In the genomic region with DNA sequence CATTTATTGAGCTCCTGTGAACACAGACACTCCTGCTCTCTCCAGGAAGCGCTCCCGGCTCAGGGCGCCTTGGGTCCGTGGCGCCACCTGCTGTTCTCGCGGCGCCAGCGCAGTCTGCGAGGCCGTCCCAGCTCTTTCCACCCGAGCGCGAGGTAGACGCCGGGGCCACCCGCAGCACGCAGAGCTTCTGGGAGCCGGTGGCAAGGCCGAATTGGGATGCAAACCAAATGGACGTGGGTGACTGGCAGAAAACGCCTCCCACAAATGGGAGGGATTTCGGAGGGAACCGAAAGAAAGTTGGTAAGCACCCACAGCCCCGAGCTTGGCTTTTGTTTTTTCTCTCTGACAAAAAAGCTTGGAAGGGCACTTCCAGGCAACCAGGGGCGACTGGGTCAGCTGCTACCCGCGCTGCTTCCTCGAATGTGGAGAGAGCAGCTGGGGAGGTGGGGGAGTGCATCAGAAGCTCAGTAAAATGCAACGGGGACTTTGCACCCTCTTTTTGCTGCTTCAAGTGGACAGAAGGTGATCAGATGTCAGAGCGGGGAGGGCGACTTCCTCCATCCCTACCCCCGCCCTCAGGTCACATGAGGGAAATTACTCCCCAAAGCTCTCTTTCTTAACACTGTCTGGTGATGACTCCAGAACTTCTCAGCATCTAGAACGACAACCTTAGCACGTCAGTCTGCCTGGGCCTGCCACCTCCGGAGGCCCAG, we compare ENCODE assay signal across 8 cellular contexts. TPM values are rescaled to one million over a fixed set of nuclear protein-coding genes. Genes with fewer than 3 reads are reported as not detected.
DNase-seq lines count a peak whose midpoint lies in the region; ATAC-seq and TF ChIP-seq lines count a peak whose summit lies in the region.

No MANE protein-coding gene starts in this region.

- H3K4me3 ChIP-seq in BLaER1 (peak overlapping the region; percentile 62), lower lobe of right lung (peak overlapping the region; percentile 56)

- H3K4me2 ChIP-seq in BLaER1, result peak overlapping the region; percentile 95

- peaks cover 3% of the 10 kb centered on the region for H3K27me3 Mint-ChIP-seq in activated CD4-positive, alpha-beta memory T cell treated with anti-CD3 and anti-CD28 coated beads for 36 hours

- CTCF ChIA-PET in activated CD4-positive, alpha-beta memory T cell treated with anti-CD3 and anti-CD28 coated beads for 36 hours (lab: Charles Lee), result interaction anchor here (0.6 to 3.3 kb wide), 88 partner anchors 10 to 1482 kb away, joined by 3 to 121 read pairs (median 4); a partner anchor contains a TSS

- H3K4me1 ChIP-seq in BLaER1 (peaks cover 47% of the 10 kb centered on the region), lower lobe of right lung (peaks cover 45% of the 10 kb centered on the region)

- H3K27ac ChIP-seq in BLaER1 (peak overlapping the region; percentile 66), lower lobe of right lung (peak overlapping the region; percentile 76)

- ATAC-seq in GM19043 (IDR thresholded peaks at IDR 0.05; ENCODE audit: low read depth, unreplicated experiment) (peak; percentile 92), HG03432 (IDR thresholded peaks at IDR 0.05; ENCODE audit: unreplicated experiment) (peak; percentile 99), lower lobe of right lung (peak; percentile 97 to 98)

- H4K20me1 ChIP-seq in BLaER1, result no peaks in the 10 kb centered on the region

- H3K4me1 Mint-ChIP-seq in activated CD4-positive, alpha-beta memory T cell treated with anti-CD3 and anti-CD28 coated beads for 36 hours (ENCODE audit: low read depth), result peaks cover 15% of the 10 kb centered on the region

- H3K27me3 ChIP-seq in BLaER1 (no peaks in the 10 kb centered on the region), lower lobe of right lung (ENCODE audit: low read depth) (no peaks in the 10 kb centered on the region)

- H3K36me3 Mint-ChIP-seq in activated CD4-positive, alpha-beta memory T cell treated with anti-CD3 and anti-CD28 coated beads for 36 hours, result no peaks in the 10 kb centered on the region

- H3K36me3 ChIP-seq in BLaER1 (no peaks in the 10 kb centered on the region), lower lobe of right lung (no peaks in the 10 kb centered on the region)

- H3K9me3 ChIP-seq in BLaER1 (no peaks in the 10 kb centered on the region), lower lobe of right lung (no peaks in the 10 kb centered on the region)

- TF ChIP-seq CTCF in lower lobe of right lung (IDR thresholded peaks at IDR 0.05), result peak; percentile 99

- intact Hi-C loops in activated CD4-positive, alpha-beta memory T cell treated with anti-CD3 and anti-CD28 coated beads for 36 hours (cut with micrococcal nuclease), result loop anchor here (1.0 to 2.0 kb wide), 5 partner anchors 10 to 391 kb away; no protein-coding TSS in a partner anchor
- intact Hi-C loops in lower lobe of right lung (cut with DNase I), result loop anchor here (10.0 kb wide), 1 partner anchor 269 kb away; no protein-coding TSS in a partner anchor

- peak overlapping the region; percentile 73 for H3K9ac ChIP-seq in BLaER1

- POLR2A ChIA-PET in activated CD4-positive, alpha-beta memory T cell treated with anti-CD3 and anti-CD28 coated beads for 36 hours (lab: Charles Lee), result interaction anchor here (0.6 to 2.0 kb wide), 13 partner anchors 11 to 269 kb away, joined by 3 to 9 read pairs (median 3); a partner anchor contains a TSS

- H3K4me3 Mint-ChIP-seq in activated CD4-positive, alpha-beta memory T cell treated with anti-CD3 and anti-CD28 coated beads for 36 hours, result peak overlapping the region; percentile 71

- peak overlapping the region; percentile 45 for H3K27ac Mint-ChIP-seq in activated CD4-positive, alpha-beta memory T cell treated with anti-CD3 and anti-CD28 coated beads for 36 hours

- DNase-seq in NCI-H526 treated with DMSO at 0.1 percent for 48 hours (lab: John Stamatoyannopoulos, UW) (peak; percentile 34), ecto neural progenitor cell (ENCODE audit: low spot score) (peak; percentile 89), lower lobe of right lung (peak; percentile 92)
- peak; percentile 89 for DNase-seq in activated CD4-positive, alpha-beta memory T cell treated with anti-CD3 and anti-CD28 coated beads for 36 hours
- DNase-seq in stimulated activated CD4-positive, alpha-beta T cell treated with anti-CD3 and anti-CD28 coated beads, TNF-alpha, amount 100 ng/mL, for 1 hour (ENCODE audit: low read depth in 3 of 3, low spot score in 1 of 3), result peak; percentile 50 to 80 (median 70)

- H3K9me3 Mint-ChIP-seq in activated CD4-positive, alpha-beta memory T cell treated with anti-CD3 and anti-CD28 coated beads for 36 hours, result no peaks in the 10 kb centered on the region

RNA-seq across cellular contexts. Expression of a gene that starts 13.5 kb away (rescaled TPM):
- 10 to 100 TPM; 50.8 to 56.8 TPM for total RNA-seq in activated CD4-positive, alpha-beta memory T cell treated with anti-CD3 and anti-CD28 coated beads for 36 hours
- total RNA-seq in lower lobe of right lung, result 64.9 TPM

Comparison
In these comparisons a context has a peak if more than half of its experiments do, and no peak if none do; other contexts are left out.
1. Peak in every context shown above with its lines: DNase-seq, ATAC-seq, H3K4me3 ChIP-seq and H3K27ac ChIP-seq.
2. DNase-seq: peak in every context shown above with its lines; median percentile 92 in lower lobe of right lung; 89 in activated CD4-positive, alpha-beta memory T cell treated with anti-CD3 and anti-CD28 coated beads for 36 hours; 89 in ecto neural progenitor cell; 70 in stimulated activated CD4-positive, alpha-beta T cell treated with anti-CD3 and anti-CD28 coated beads, TNF-alpha, amount 100 ng/mL, for 1 hour; 34 in NCI-H526 treated with DMSO at 0.1 percent for 48 hours.